1 cellular context compared by ENCODE assay signal in the genomic region with DNA sequence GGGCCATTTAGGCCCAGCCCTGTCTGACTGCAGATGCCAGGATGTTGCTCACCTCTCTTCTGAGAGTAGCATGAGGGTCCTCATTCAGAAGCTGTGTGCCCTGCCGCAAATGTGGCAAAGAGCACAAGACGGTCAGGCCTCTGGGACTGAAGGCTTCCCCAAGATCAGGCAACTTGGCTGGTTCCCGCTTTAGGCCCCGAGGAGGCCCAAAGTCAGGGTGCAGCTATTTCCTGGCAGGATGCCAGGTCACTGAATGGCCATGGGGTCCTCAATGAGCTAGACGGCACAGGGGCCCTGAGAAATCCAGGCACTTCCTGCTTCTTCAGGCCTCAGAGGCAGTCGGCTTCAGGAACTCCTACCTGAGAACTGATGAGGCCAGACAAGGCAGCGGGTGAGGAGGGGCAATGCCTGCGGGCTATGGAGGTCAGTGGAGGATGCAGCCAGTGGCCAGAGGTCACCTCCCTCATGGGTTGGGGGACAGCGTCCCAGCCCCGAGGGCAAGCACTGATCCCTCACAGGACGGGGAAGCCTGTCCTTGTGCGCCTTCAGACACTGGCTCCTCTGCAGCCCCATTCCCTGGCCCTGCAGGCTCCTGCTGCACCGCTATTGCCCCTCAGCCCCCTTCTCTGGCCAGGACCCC.
TF ChIP-seq lines count a peak whose summit lies in the region.

No MANE protein-coding gene starts in this region.

TF ChIP-seq in K562, 482 proteins besides CTCF, POLR2A, EP300 and RAD21:
- TF ChIP-seq HNRNPL (IDR thresholded peaks at IDR 0.05; ENCODE audit: low read depth, low read length) (no peak), WHSC1 (IDR thresholded peaks at IDR 0.05; ENCODE audit: low read length) (no peak), SRF (CRISPR knock-in tag; IDR thresholded peaks at IDR 0.05) (no peak), POLR3A (IDR thresholded peaks at IDR 0.05; ENCODE audit: borderline replicate concordance, extremely low read depth, insufficient read depth, insufficient read length) (no peak), ETV1 (tag; conservative IDR thresholded peaks at IDR 0.05; ENCODE audit: low read depth) (no peak), NFIC (IDR thresholded peaks at IDR 0.05) (peak; percentile 95), PRDM10 (IDR thresholded peaks at IDR 0.05; ENCODE audit: partially characterized antibody) (no peak), ZNF280A (IDR thresholded peaks at IDR 0.05; ENCODE audit: low read depth, partially characterized antibody) (no peak), NFIX (CRISPR knock-in tag; IDR thresholded peaks at IDR 0.05; ENCODE audit: low read depth) (peak; percentile 83), ZNF76 (CRISPR knock-in tag; IDR thresholded peaks at IDR 0.05; ENCODE audit: borderline replicate concordance) (no peak), ZNF512 (tag; IDR thresholded peaks at IDR 0.05) (no peak), DPF2 (IDR thresholded peaks at IDR 0.05) (no peak)
- TF ChIP-seq, protein P1, sequence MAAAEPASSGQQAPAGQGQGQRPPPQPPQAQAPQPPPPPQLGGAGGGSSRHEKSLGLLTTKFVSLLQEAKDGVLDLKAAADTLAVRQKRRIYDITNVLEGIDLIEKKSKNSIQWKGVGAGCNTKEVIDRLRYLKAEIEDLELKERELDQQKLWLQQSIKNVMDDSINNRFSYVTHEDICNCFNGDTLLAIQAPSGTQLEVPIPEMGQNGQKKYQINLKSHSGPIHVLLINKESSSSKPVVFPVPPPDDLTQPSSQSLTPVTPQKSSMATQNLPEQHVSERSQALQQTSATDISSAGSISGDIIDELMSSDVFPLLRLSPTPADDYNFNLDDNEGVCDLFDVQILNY (CRISPR knock-in tag; IDR thresholded peaks at IDR 0.05), result no peak
- TF ChIP-seq, protein P2, sequence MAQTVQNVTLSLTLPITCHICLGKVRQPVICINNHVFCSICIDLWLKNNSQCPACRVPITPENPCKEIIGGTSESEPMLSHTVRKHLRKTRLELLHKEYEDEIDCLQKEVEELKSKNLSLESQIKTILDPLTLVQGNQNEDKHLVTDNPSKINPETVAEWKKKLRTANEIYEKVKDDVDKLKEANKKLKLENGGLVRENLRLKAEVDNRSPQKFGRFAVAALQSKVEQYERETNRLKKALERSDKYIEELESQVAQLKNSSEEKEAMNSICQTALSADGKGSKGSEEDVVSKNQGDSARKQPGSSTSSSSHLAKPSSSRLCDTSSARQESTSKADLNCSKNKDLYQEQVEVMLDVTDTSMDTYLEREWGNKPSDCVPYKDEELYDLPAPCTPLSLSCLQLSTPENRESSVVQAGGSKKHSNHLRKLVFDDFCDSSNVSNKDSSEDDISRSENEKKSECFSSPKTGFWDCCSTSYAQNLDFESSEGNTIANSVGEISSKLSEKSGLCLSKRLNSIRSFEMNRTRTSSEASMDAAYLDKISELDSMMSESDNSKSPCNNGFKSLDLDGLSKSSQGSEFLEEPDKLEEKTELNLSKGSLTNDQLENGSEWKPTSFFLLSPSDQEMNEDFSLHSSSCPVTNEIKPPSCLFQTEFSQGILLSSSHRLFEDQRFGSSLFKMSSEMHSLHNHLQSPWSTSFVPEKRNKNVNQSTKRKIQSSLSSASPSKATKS (CRISPR knock-in tag; IDR thresholded peaks at IDR 0.05), result no peak
- TF ChIP-seq, protein P3, sequence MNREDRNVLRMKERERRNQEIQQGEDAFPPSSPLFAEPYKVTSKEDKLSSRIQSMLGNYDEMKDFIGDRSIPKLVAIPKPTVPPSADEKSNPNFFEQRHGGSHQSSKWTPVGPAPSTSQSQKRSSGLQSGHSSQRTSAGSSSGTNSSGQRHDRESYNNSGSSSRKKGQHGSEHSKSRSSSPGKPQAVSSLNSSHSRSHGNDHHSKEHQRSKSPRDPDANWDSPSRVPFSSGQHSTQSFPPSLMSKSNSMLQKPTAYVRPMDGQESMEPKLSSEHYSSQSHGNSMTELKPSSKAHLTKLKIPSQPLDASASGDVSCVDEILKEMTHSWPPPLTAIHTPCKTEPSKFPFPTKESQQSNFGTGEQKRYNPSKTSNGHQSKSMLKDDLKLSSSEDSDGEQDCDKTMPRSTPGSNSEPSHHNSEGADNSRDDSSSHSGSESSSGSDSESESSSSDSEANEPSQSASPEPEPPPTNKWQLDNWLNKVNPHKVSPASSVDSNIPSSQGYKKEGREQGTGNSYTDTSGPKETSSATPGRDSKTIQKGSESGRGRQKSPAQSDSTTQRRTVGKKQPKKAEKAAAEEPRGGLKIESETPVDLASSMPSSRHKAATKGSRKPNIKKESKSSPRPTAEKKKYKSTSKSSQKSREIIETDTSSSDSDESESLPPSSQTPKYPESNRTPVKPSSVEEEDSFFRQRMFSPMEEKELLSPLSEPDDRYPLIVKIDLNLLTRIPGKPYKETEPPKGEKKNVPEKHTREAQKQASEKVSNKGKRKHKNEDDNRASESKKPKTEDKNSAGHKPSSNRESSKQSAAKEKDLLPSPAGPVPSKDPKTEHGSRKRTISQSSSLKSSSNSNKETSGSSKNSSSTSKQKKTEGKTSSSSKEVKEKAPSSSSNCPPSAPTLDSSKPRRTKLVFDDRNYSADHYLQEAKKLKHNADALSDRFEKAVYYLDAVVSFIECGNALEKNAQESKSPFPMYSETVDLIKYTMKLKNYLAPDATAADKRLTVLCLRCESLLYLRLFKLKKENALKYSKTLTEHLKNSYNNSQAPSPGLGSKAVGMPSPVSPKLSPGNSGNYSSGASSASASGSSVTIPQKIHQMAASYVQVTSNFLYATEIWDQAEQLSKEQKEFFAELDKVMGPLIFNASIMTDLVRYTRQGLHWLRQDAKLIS (CRISPR knock-in tag; IDR thresholded peaks at IDR 0.05), result no peak
